22 cellular contexts compared by ENCODE assay signal in genomic region chr17:6856054-6856453, GRCh38. TPM values are rescaled to one million over a fixed set of nuclear protein-coding genes. Genes with fewer than 3 reads are reported as not detected.
A peak's percentile ranks its signal among the peaks of the same experiment; 100 is the strongest.
DNase-seq lines count a peak whose midpoint lies in the region; ATAC-seq and TF ChIP-seq lines count a peak whose summit lies in the region.
"Had no signal": no experiment of that assay in that cellular context is flagged by ENCODE, and none has a peak within 500 bp of the region (broad histone marks: within the 10 kb centered on the region; RNA-seq: fewer than 3 reads in every experiment).

No MANE protein-coding gene starts in this region.

- peaks cover 23% of the 10 kb centered on the region for H3K36me3 ChIP-seq in OCI-LY1 (ENCODE audit: insufficient read depth, low read length)
- peaks cover 9% of the 10 kb centered on the region; the same call in 1 of the 2 replicates for H3K36me3 ChIP-seq in iPS-20b (ENCODE audit: insufficient read depth, low read depth, low read length)
- H3K36me3 ChIP-seq: BLaER1 treated with 17β-estradiol and CSF1 and Interleukin-3, amounts not matched to agents 10 nM and 100 nM; MG63 had no signal

- CTCF ChIA-PET in T-cell (lab: Charles Lee): interaction anchor here in 1 of 2 donors (0.6 kb wide), 1 partner anchor 54 kb away, joined by 5 read pairs; no protein-coding TSS in a partner anchor

- H4K20me1 ChIP-seq in OCI-LY1 (ENCODE audit: insufficient read depth, low read length): no peaks in the 10 kb centered on the region
- H4K20me1 ChIP-seq: BLaER1 treated with 17β-estradiol and CSF1 and Interleukin-3, amounts not matched to agents 10 nM and 100 nM had no signal

- no peaks in the 10 kb centered on the region for H3K9me3 Mint-ChIP-seq in T-cell

- no peak overlapping the region for H2AFZ ChIP-seq in OCI-LY1 (ENCODE audit: low read length)
- H2AFZ ChIP-seq: PC-9 had no signal

- peaks cover 0 to 15% (median 11%) of the 10 kb centered on the region in 3 donors for H3K4me1 Mint-ChIP-seq in T-cell

- TF ChIP-seq CTCF in OCI-LY1 (IDR thresholded peaks at IDR 0.05; ENCODE audit: low read length): no peak

- H3K27ac Mint-ChIP-seq in T-cell: no peak overlapping the region
- H3K27ac Mint-ChIP-seq: CD4-positive, alpha-beta memory T cell; T-helper 17 cell had no signal

- H3K9ac ChIP-seq in OCI-LY1 (ENCODE audit: low read length) (peak overlapping the region; percentile 63; the same call in 1 of the 2 replicates), iPS-20b (ENCODE audit: low read depth, low read length) (no peak overlapping the region)
- H3K9ac ChIP-seq: BLaER1 treated with 17β-estradiol and CSF1 and Interleukin-3, amounts not matched to agents 10 nM and 100 nM had no signal

- peak overlapping the region; percentile 65 for H3K27ac ChIP-seq in OCI-LY1 (ENCODE audit: low read depth, low read length, poor library complexity, severe bottlenecking)
- no peak overlapping the region for H3K27ac ChIP-seq in iPS-20b (ENCODE audit: low read length)
- H3K27ac ChIP-seq: BLaER1 treated with 17β-estradiol and CSF1 and Interleukin-3, amounts not matched to agents 10 nM and 100 nM; PC-9 had no signal

- H3K9me3 ChIP-seq in OCI-LY1 (ENCODE audit: low read length) (peaks cover 3% of the 10 kb centered on the region; the same call in 1 of the 2 replicates), iPS-20b (ENCODE audit: insufficient read depth, low read depth, low read length) (no peaks in the 10 kb centered on the region; the same call in 1 of the 2 replicates)
- H3K9me3 ChIP-seq: MG63 had no signal

- ATAC-seq in GM21619 (IDR thresholded peaks at IDR 0.05; ENCODE audit: unreplicated experiment) (no peak), T-cell (replicated peaks in 1 of 4) (no peak)
- ATAC-seq: T-helper 17 cell had no signal

- H3K4me3 Mint-ChIP-seq in T-cell: no peak overlapping the region
- H3K4me3 Mint-ChIP-seq: CD4-positive, alpha-beta memory T cell; T-helper 17 cell had no signal

- peaks cover 52% of the 10 kb centered on the region for H3K79me2 ChIP-seq in OCI-LY1 (ENCODE audit: insufficient read depth, low read length)

- no peaks in the 10 kb centered on the region for H3K9me2 ChIP-seq in OCI-LY1 (ENCODE audit: low read depth, low read length)

- no peaks in the 10 kb centered on the region for H3K27me3 ChIP-seq in OCI-LY1 (ENCODE audit: insufficient read depth, low read length)
- no peaks in the 10 kb centered on the region for H3K27me3 ChIP-seq in iPS-20b (ENCODE audit: insufficient read depth, low read length)
- H3K27me3 ChIP-seq: BLaER1 treated with 17β-estradiol and CSF1 and Interleukin-3, amounts not matched to agents 10 nM and 100 nM had no signal

- peak overlapping the region; percentile 62 for H3K4me2 ChIP-seq in OCI-LY1 (ENCODE audit: low read length)
- H3K4me2 ChIP-seq: PC-9 had no signal

- H3F3A ChIP-seq in OCI-LY1 (ENCODE audit: insufficient read depth, low read length): no peaks in the 10 kb centered on the region

- POLR2A ChIA-PET in T-cell (lab: Charles Lee): interaction anchor here in 1 of 2 donors (0.6 kb wide), 1 partner anchor 215 kb away, joined by 3 read pairs; no protein-coding TSS in a partner anchor

- H3K4me1 ChIP-seq in OCI-LY1 (ENCODE audit: insufficient read depth, low read length, severe bottlenecking): peaks cover 51% of the 10 kb centered on the region
- peaks cover 7% of the 10 kb centered on the region; the same call in 1 of the 2 replicates for H3K4me1 ChIP-seq in iPS-20b (ENCODE audit: insufficient read depth, low read length)

- H3K36me3 Mint-ChIP-seq in T-cell: no peaks in the 10 kb centered on the region
- H3K36me3 Mint-ChIP-seq: CD4-positive, alpha-beta memory T cell had no signal

- H3K4me3 ChIP-seq in OCI-LY1 (ENCODE audit: low read depth, low read length, poor library complexity, severe bottlenecking) (peak overlapping the region; percentile 64), iPS-20b (ENCODE audit: low read length) (peak overlapping the region; percentile 5; the same call in 1 of the 2 replicates)
- H3K4me3 ChIP-seq: BLaER1 treated with 17β-estradiol and CSF1 and Interleukin-3, amounts not matched to agents 10 nM and 100 nM; MG63; PC-9 had no signal

- H3K27me3 Mint-ChIP-seq in T-cell: peaks cover 6 to 12% of the 10 kb centered on the region in 2 donors

- DNase-seq in DMS53 (lab: John Stamatoyannopoulos, UW) (peak; percentile 21), DMS53 treated with DMSO at 0.1 percent for 48 hours (lab: John Stamatoyannopoulos, UW; ENCODE audit: unreplicated experiment) (no peak), DMS79 treated with DMSO at 0.1 percent for 48 hours (lab: John Stamatoyannopoulos, UW) (peak; percentile 13), T-cell (no peak)
- DNase-seq: 8988T; CD4-positive, alpha-beta memory T cell; MG63; NCI-H1048; NCI-H1436 treated with DMSO at 0.1 percent for 48 hours; NCI-H1930; NCI-H226; NCI-H510A treated with DMSO at 0.1 percent for 48 hours; PC-9; RPMI8226; SHP77; T-helper 17 cell had no signal

RNA-seq across cellular contexts. Expression of gene TEKT1, which starts 24.5 kb away (rescaled TPM):
- total RNA-seq in T-cell: not detected
- total RNA-seq: CD4-positive, alpha-beta memory T cell; G401; LHCN-M2 had no signal

Comparison
In these comparisons a context has a peak if more than half of its experiments do, and no peak if none do; other contexts are left out.
1. DNase-seq: peak in DMS53 (single experiment) and DMS79 treated with DMSO at 0.1 percent for 48 hours (single experiment); none in DMS53 treated with DMSO at 0.1 percent for 48 hours (single experiment) and T-cell (0 of 34).